In the genomic region with DNA sequence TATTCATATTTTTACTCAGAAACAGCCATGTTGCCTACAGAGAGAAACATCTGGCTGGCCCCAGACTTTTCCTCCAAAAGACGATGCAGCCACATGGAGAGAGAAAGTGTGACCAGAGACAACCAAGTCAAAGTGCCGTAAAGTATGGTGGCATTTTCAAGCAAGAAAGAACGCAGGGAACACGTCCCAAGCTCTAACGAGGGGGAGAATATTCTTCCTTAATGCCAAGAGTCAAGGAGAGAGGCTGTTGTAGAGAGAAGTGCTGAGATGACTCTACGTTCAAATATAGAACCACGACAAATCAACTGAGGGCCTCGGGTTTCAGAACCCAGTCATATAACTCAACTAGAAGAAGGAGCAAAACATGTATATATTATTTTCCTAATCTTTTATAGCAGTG, we compare ENCODE assay signal across 13 cellular contexts. TPM values are rescaled to one million over a fixed set of nuclear protein-coding genes. Genes with fewer than 3 reads are reported as not detected.
DNase-seq lines count a peak whose midpoint lies in the region; ATAC-seq and TF ChIP-seq lines count a peak whose summit lies in the region.
"Had no signal": no experiment of that assay in that cellular context is flagged by ENCODE, and none has a peak within 500 bp of the region (broad histone marks: within the 10 kb centered on the region; RNA-seq: fewer than 3 reads in every experiment).

No MANE protein-coding gene starts in this region.

- H3K4me1 ChIP-seq in testis = peaks cover 7% of the 10 kb centered on the region

- ATAC-seq in GM18502 (IDR thresholded peaks at IDR 0.05; ENCODE audit: poor library complexity, unreplicated experiment) = peak; percentile 27
- no peak for ATAC-seq in naive B cell (ENCODE audit: low read depth in 2 of 2)
- no peak for ATAC-seq in Right ventricle myocardium superior (ENCODE audit: poor library complexity)

- H3K36me3 Mint-ChIP-seq in CD14-positive monocyte = peaks cover 34 to 43% of the 10 kb centered on the region in 2 donors
- H3K36me3 Mint-ChIP-seq in naive B cell = peaks cover 10% of the 10 kb centered on the region in 2 donors

- H3K9me3 ChIP-seq in testis = no peaks in the 10 kb centered on the region
- H3K9me3 ChIP-seq: BE2C, breast epithelium, MG63, suprapubic skin had no signal

- WGBS in testis, 2 donors = 65 to 77% methylated on average over 8 of the region's 8 CpGs

- TF ChIP-seq CTCF in CD14-positive monocyte (IDR thresholded peaks at IDR 0.05) (no peak), testis (IDR thresholded peaks at IDR 0.05) (no peak)

- H3K4me1 Mint-ChIP-seq in CD14-positive monocyte (peaks cover 32% of the 10 kb centered on the region), naive B cell (peaks cover 47 to 94% (median 84%) of the 10 kb centered on the region in 3 donors)

- intact Hi-C loops in CD14-positive monocyte (cut with micrococcal nuclease) (no loop called here), testis (cut with DNase I; ENCODE audit: low total_unique reads) (no loop called here), Right ventricle myocardium superior (cut with DNase I) (no loop called here)

- TF ChIP-seq POLR2A in testis (IDR thresholded peaks at IDR 0.05) = no peak

- H3K4me3 Mint-ChIP-seq in CD14-positive monocyte (no peak overlapping the region), naive B cell (peak overlapping the region in 5 of 8 donors; percentile 1 to 71 (median 53))

- no peaks in the 10 kb centered on the region for H3K27me3 Mint-ChIP-seq in CD14-positive monocyte (ENCODE audit: low read depth in 3 of 3)
- no peaks in the 10 kb centered on the region for H3K27me3 Mint-ChIP-seq in naive B cell

- DNase-seq in CD14-positive monocyte (ENCODE audit: low spot score) = no peak
- DNase-seq in activated T-cell treated with anti-CD3 and anti-CD28 coated beads, Interleukin-2, amount 50 U/mL, for 48 hours = peak; percentile 55 to 60
- DNase-seq in naive B cell = no peak
- DNase-seq in testis = no peak
- no peak for DNase-seq in DMS79 treated with DMSO at 0.1 percent for 48 hours (lab: John Stamatoyannopoulos, UW)
- DNase-seq in GM19240 (ENCODE audit: insufficient read length, low spot score) = no peak
- DNase-seq in Right ventricle myocardium superior = no peak
- DNase-seq: BE2C, MG63, NCI-H345 had no signal

- peak overlapping the region in 5 of 7 donors; percentile 31 to 68 (median 51) for H3K27ac Mint-ChIP-seq in CD14-positive monocyte
- H3K27ac Mint-ChIP-seq in naive B cell = peak overlapping the region; percentile 61 to 98 (median 94)

- no peaks in the 10 kb centered on the region for H3K36me3 ChIP-seq in testis (ENCODE audit: low read depth, missing control alignments)
- H3K36me3 ChIP-seq: breast epithelium, suprapubic skin had no signal

- no peaks in the 10 kb centered on the region for H3K27me3 ChIP-seq in testis
- H3K27me3 ChIP-seq: BE2C, breast epithelium, MG63, suprapubic skin had no signal

- H3K4me3 ChIP-seq in testis = no peak overlapping the region
- H3K4me3 ChIP-seq: breast epithelium, MG63, suprapubic skin had no signal

- no peak overlapping the region for H3K27ac ChIP-seq in testis
- H3K27ac ChIP-seq: breast epithelium, suprapubic skin had no signal

- H3K9me3 Mint-ChIP-seq in CD14-positive monocyte (peaks cover 2 to 7% (median 5%) of the 10 kb centered on the region in 7 donors), naive B cell (peaks cover 0 to 2% (median 0%) of the 10 kb centered on the region in 7 donors)

RNA-seq across cellular contexts. Expression of gene FNBP1, which starts 55.9 kb away (rescaled TPM):
- polyA plus RNA-seq in CD14-positive monocyte (10 to 100 TPM; 51.4 to 60.7 TPM), naive B cell (ENCODE audit: low read depth in 6 of 6) (100 to 1,000 TPM; 103 to 178 (median 154) TPM), testis (ENCODE audit: insufficient read depth, low read depth, low replicate concordance) (37.9 TPM)
- total RNA-seq in testis (10 to 100 TPM; 76.6 to 89.2 TPM), Right ventricle myocardium superior (21.5 TPM)

Comparison
In these comparisons a context has a peak if more than half of its experiments do, and no peak if none do; other contexts are left out.
1. DNase-seq: peak in activated T-cell treated with anti-CD3 and anti-CD28 coated beads, Interleukin-2, amount 50 U/mL, for 48 hours (2 of 2); none in CD14-positive monocyte (single experiment), naive B cell (single experiment), testis (single experiment), DMS79 treated with DMSO at 0.1 percent for 48 hours (single experiment), GM19240 (single experiment) and Right ventricle myocardium superior (single experiment).
2. H3K4me3 Mint-ChIP-seq: peak in naive B cell (5 of 8); none in CD14-positive monocyte (0 of 2).